ENCODE assay signal across 4 cellular contexts in the genomic region with DNA sequence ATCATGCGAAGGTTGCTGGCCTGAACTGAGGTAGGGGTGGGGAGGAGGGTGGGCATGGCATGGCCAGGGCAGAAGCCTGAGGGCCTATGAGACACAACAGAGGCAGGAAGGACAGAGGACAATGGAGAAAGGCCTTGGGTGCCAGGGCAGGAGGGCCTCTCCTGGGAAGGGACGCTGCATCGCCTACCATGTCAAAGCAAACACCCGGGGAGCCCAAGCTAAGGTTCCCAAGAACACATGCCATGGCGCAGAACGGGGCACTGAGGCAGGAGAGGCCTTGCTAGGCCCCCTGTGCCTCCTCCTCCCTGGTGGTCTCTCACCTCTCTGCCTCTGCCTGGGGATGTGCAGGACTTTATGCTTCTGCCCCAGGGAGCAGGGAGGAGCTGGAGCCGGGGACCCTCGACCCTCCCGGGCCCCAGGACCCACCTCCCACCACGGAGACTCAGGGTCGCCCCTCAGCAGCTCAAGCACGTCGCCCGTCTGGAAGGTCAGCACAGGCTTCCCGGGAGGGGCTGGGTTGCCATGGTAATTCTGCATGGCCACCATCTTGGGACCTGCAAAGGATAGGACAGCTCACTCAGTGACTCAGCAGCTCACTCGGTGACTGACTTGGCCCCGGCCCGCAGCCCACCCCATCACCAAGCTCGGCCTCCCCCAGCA.
TF ChIP-seq lines count a peak whose summit lies in the region.

No MANE protein-coding gene starts in this region.

TF ChIP-seq in HEK293, 187 proteins besides CTCF, POLR2A, EP300 and RAD21:
- TF ChIP-seq MEIS1 (CRISPR knock-in tag; IDR thresholded peaks at IDR 0.05; ENCODE audit: borderline replicate concordance) = no peak
- TF ChIP-seq ZNF10 (tag by site-specific recombination; IDR thresholded peaks at IDR 0.05) = no peak
- TF ChIP-seq ZNF157 (tag by site-specific recombination; IDR thresholded peaks at IDR 0.05) = peak; percentile 98
- no peak for TF ChIP-seq ZNF677 (tag by site-specific recombination; IDR thresholded peaks at IDR 0.05)

TF ChIP-seq in K562, 482 proteins besides CTCF, POLR2A, EP300 and RAD21:
- TF ChIP-seq RBM39 (optimal IDR thresholded peaks at IDR 0.05; ENCODE audit: low read depth, low read length) (no peak), YY1 (IDR thresholded peaks at IDR 0.05; ENCODE audit: borderline replicate concordance in 1 of 3, control insufficient read depth in 1 of 3, extremely low read depth in 1 of 3, insufficient read depth in 3 of 3, insufficient read length in 1 of 3, insufficient replicate concordance in 2 of 3, low read depth in 1 of 3, low read length in 2 of 3) (peak in 1 of 3 experiments; percentile 21), RFX1 (IDR thresholded peaks at IDR 0.05) (peak; percentile 53; the same call in 1 of the 2 replicates)

TF ChIP-seq in HepG2, 621 proteins besides CTCF, POLR2A, EP300 and RAD21:
- TF ChIP-seq AGO2 (optimal IDR thresholded peaks at IDR 0.05; ENCODE audit: low read depth, low read length) (peak; percentile 33), SIN3B (IDR thresholded peaks at IDR 0.05; ENCODE audit: low read length) (no peak)
TF ChIP-seq in HepG2: peak in this region for 1.

TF ChIP-seq in SK-N-SH treated with all-trans-retinoic acid at 6 μM for 48 hours, 23 proteins besides CTCF, POLR2A, EP300 and RAD21:
- TF ChIP-seq, protein P1, sequence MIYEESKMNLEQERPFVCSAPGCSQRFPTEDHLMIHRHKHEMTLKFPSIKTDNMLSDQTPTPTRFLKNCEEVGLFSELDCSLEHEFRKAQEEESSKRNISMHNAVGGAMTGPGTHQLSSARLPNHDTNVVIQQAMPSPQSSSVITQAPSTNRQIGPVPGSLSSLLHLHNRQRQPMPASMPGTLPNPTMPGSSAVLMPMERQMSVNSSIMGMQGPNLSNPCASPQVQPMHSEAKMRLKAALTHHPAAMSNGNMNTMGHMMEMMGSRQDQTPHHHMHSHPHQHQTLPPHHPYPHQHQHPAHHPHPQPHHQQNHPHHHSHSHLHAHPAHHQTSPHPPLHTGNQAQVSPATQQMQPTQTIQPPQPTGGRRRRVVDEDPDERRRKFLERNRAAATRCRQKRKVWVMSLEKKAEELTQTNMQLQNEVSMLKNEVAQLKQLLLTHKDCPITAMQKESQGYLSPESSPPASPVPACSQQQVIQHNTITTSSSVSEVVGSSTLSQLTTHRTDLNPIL (CRISPR knock-in tag; IDR thresholded peaks at IDR 0.05; ENCODE audit: low read depth) = no peak
- TF ChIP-seq ARNTL (CRISPR knock-in tag; IDR thresholded peaks at IDR 0.05; ENCODE audit: borderline replicate concordance, low read depth) (no peak), PPARA (CRISPR knock-in tag; IDR thresholded peaks at IDR 0.05; ENCODE audit: borderline replicate concordance) (no peak), ZNF70 (CRISPR knock-in tag; IDR thresholded peaks at IDR 0.05) (no peak), ZFP3 (CRISPR knock-in tag; IDR thresholded peaks at IDR 0.05) (no peak), TCF4 (CRISPR knock-in tag; IDR thresholded peaks at IDR 0.05; ENCODE audit: borderline replicate concordance) (no peak), SNAI2 (CRISPR knock-in tag; IDR thresholded peaks at IDR 0.05) (no peak), ZNF565 (CRISPR knock-in tag; conservative IDR thresholded peaks at IDR 0.05; ENCODE audit: low read depth) (no peak), RARB (CRISPR knock-in tag; IDR thresholded peaks at IDR 0.05) (no peak), BACH2 (CRISPR knock-in tag; IDR thresholded peaks at IDR 0.05; ENCODE audit: borderline replicate concordance) (no peak), GLIS3 (CRISPR knock-in tag; IDR thresholded peaks at IDR 0.05) (no peak)
- TF ChIP-seq, protein P2, sequence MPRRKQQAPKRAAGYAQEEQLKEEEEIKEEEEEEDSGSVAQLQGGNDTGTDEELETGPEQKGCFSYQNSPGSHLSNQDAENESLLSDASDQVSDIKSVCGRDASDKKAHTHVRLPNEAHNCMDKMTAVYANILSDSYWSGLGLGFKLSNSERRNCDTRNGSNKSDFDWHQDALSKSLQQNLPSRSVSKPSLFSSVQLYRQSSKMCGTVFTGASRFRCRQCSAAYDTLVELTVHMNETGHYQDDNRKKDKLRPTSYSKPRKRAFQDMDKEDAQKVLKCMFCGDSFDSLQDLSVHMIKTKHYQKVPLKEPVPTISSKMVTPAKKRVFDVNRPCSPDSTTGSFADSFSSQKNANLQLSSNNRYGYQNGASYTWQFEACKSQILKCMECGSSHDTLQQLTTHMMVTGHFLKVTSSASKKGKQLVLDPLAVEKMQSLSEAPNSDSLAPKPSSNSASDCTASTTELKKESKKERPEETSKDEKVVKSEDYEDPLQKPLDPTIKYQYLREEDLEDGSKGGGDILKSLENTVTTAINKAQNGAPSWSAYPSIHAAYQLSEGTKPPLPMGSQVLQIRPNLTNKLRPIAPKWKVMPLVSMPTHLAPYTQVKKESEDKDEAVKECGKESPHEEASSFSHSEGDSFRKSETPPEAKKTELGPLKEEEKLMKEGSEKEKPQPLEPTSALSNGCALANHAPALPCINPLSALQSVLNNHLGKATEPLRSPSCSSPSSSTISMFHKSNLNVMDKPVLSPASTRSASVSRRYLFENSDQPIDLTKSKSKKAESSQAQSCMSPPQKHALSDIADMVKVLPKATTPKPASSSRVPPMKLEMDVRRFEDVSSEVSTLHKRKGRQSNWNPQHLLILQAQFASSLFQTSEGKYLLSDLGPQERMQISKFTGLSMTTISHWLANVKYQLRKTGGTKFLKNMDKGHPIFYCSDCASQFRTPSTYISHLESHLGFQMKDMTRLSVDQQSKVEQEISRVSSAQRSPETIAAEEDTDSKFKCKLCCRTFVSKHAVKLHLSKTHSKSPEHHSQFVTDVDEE (CRISPR knock-in tag; IDR thresholded peaks at IDR 0.05) = no peak
- TF ChIP-seq, protein P3, sequence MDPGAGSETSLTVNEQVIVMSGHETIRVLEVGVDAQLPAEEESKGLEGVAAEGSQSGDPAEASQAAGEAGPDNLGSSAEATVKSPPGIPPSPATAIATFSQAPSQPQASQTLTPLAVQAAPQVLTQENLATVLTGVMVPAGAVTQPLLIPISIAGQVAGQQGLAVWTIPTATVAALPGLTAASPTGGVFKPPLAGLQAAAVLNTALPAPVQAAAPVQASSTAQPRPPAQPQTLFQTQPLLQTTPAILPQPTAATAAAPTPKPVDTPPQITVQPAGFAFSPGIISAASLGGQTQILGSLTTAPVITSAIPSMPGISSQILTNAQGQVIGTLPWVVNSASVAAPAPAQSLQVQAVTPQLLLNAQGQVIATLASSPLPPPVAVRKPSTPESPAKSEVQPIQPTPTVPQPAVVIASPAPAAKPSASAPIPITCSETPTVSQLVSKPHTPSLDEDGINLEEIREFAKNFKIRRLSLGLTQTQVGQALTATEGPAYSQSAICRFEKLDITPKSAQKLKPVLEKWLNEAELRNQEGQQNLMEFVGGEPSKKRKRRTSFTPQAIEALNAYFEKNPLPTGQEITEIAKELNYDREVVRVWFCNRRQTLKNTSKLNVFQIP (CRISPR knock-in tag; IDR thresholded peaks at IDR 0.05; ENCODE audit: borderline replicate concordance, low read depth) = no peak
- TF ChIP-seq, protein P4, sequence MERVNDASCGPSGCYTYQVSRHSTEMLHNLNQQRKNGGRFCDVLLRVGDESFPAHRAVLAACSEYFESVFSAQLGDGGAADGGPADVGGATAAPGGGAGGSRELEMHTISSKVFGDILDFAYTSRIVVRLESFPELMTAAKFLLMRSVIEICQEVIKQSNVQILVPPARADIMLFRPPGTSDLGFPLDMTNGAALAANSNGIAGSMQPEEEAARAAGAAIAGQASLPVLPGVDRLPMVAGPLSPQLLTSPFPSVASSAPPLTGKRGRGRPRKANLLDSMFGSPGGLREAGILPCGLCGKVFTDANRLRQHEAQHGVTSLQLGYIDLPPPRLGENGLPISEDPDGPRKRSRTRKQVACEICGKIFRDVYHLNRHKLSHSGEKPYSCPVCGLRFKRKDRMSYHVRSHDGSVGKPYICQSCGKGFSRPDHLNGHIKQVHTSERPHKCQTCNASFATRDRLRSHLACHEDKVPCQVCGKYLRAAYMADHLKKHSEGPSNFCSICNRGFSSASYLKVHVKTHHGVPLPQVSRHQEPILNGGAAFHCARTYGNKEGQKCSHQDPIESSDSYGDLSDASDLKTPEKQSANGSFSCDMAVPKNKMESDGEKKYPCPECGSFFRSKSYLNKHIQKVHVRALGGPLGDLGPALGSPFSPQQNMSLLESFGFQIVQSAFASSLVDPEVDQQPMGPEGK (CRISPR knock-in tag; IDR thresholded peaks at IDR 0.05; ENCODE audit: borderline replicate concordance) = no peak
